Comparison of ENCODE assay signal across 9 cellular contexts in genomic region chr22:42644422-42645340, GRCh38. TPM values are rescaled to one million over a fixed set of nuclear protein-coding genes. Genes with fewer than 3 reads are reported as not detected.
DNase-seq lines count a peak whose midpoint lies in the region; ATAC-seq, FAIRE-seq and TF ChIP-seq lines count a peak whose summit lies in the region.
"Had no signal": no experiment of that assay in that cellular context is flagged by ENCODE, and none has a peak within 500 bp of the region (broad histone marks: within the 10 kb centered on the region; RNA-seq: fewer than 3 reads in every experiment).

No MANE protein-coding gene starts in this region.

- no peaks in the 10 kb centered on the region for H3K9me2 ChIP-seq in Loucy (replicated peaks; ENCODE audit: low read depth, low read length)

- DNase-seq in AG04449 (ENCODE audit: low read depth, low spot score): no peak
- peak; percentile 75 for DNase-seq in endothelial cell of umbilical vein (ENCODE audit: low read depth, low spot score)
- no peak for DNase-seq in neural progenitor cell (ENCODE audit: low spot score)
- no peak for DNase-seq in DMS153 (lab: John Stamatoyannopoulos, UW)
- no peak for DNase-seq in globus pallidus (ENCODE audit: low spot score)
- no peak for DNase-seq in HAP-1 (ENCODE audit: low spot score in 2 of 2)

- FAIRE-seq in endothelial cell of umbilical vein (lab: Jason Lieb, UNC): peak; percentile 95

- H3K4me2 ChIP-seq in Loucy (ENCODE audit: low read depth, low read length, poor library complexity, severe bottlenecking) (peak overlapping the region; percentile 99), endothelial cell of umbilical vein (ENCODE audit: insufficient read depth, low read length) (peak overlapping the region; percentile 55), neural progenitor cell (no peak overlapping the region)

- peaks cover 6% of the 10 kb centered on the region for H3K27me3 Mint-ChIP-seq in neural progenitor cell (ENCODE audit: insufficient read depth, low read depth)

- H3K4me3 ChIP-seq in AG04449 (ENCODE audit: low read depth, low read length): peak overlapping the region; percentile 3
- no peak overlapping the region for H3K4me3 ChIP-seq in Loucy (ENCODE audit: low read length, poor library complexity, severe bottlenecking)
- no peak overlapping the region for H3K4me3 ChIP-seq in endothelial cell of umbilical vein (replicated peaks in 1 of 3; ENCODE audit: insufficient read depth in 1 of 3, low read depth in 1 of 3, low read length in 3 of 3)
- no peak overlapping the region for H3K4me3 ChIP-seq in neural progenitor cell
- H3K4me3 ChIP-seq in HAP-1: no peak overlapping the region

- peak overlapping the region; percentile 25 for H3K27ac ChIP-seq in endothelial cell of umbilical vein (ENCODE audit: insufficient read depth, low read depth, low read length)
- no peak overlapping the region for H3K27ac ChIP-seq in neural progenitor cell

- ATAC-seq in HG02798 (IDR thresholded peaks at IDR 0.05; ENCODE audit: poor library complexity, unreplicated experiment): no peak

- H3K4me1 Mint-ChIP-seq in neural progenitor cell: peaks cover 16% of the 10 kb centered on the region

- no peak for TF ChIP-seq CTCF in AG04449 (IDR thresholded peaks at IDR 0.05; ENCODE audit: insufficient read depth, low read length, missing control alignments)
- TF ChIP-seq CTCF in Loucy (conservative IDR thresholded peaks at IDR 0.05; ENCODE audit: low read length): no peak
- TF ChIP-seq CTCF in endothelial cell of umbilical vein (IDR thresholded peaks at IDR 0.05; ENCODE audit: extremely low read depth in 1 of 2, insufficient read depth in 1 of 2, low read depth in 1 of 2, low read length in 2 of 2): no peak
- no peak for TF ChIP-seq CTCF in neural progenitor cell (IDR thresholded peaks at IDR 0.05)

- H3K4me1 ChIP-seq in Loucy (ENCODE audit: insufficient read depth, low read length, poor library complexity, severe bottlenecking) (peaks cover 46% of the 10 kb centered on the region), endothelial cell of umbilical vein (ENCODE audit: control insufficient read depth, extremely low read depth, insufficient read depth, low read length) (peaks cover 40% of the 10 kb centered on the region), neural progenitor cell (peaks cover 15% of the 10 kb centered on the region), HAP-1 (peaks cover 8% of the 10 kb centered on the region; the same call in 1 of the 2 replicates)

- peak overlapping the region; percentile 60 for H3K27ac Mint-ChIP-seq in neural progenitor cell

- no peaks in the 10 kb centered on the region for H3F3A ChIP-seq in Loucy (ENCODE audit: low read depth)
- H3F3A ChIP-seq in neural progenitor cell (ENCODE audit: low read depth): no peaks in the 10 kb centered on the region

- no peaks in the 10 kb centered on the region for H3K9me3 ChIP-seq in Loucy (ENCODE audit: insufficient read depth, low read depth, low read length)
- H3K9me3 ChIP-seq in endothelial cell of umbilical vein (replicated peaks; ENCODE audit: control insufficient read depth, insufficient read depth, low read length): no peaks in the 10 kb centered on the region
- no peaks in the 10 kb centered on the region for H3K9me3 ChIP-seq in neural progenitor cell (ENCODE audit: low read depth)
- no peaks in the 10 kb centered on the region for H3K9me3 ChIP-seq in HAP-1

- H3K36me3 Mint-ChIP-seq in neural progenitor cell: peaks cover 3% of the 10 kb centered on the region

- H3K79me2 ChIP-seq in Loucy (ENCODE audit: insufficient read depth, low read length) (peaks cover 61% of the 10 kb centered on the region), endothelial cell of umbilical vein (ENCODE audit: control insufficient read depth, insufficient read depth, low read length) (peaks cover 74% of the 10 kb centered on the region), neural progenitor cell (ENCODE audit: low read depth) (peaks cover 85% of the 10 kb centered on the region)

- H4K20me1 ChIP-seq in Loucy (ENCODE audit: insufficient read depth, low read length, poor library complexity, severe bottlenecking) (peaks cover 48% of the 10 kb centered on the region), endothelial cell of umbilical vein (replicated peaks; ENCODE audit: control insufficient read depth, extremely low read depth, insufficient read depth, low read length) (no peaks in the 10 kb centered on the region), neural progenitor cell (ENCODE audit: low read depth) (peaks cover 59% of the 10 kb centered on the region)

- no peak overlapping the region for H2AFZ ChIP-seq in Loucy (ENCODE audit: low read length)
- H2AFZ ChIP-seq in endothelial cell of umbilical vein (ENCODE audit: low read depth, low read length): no peak overlapping the region
- H2AFZ ChIP-seq in neural progenitor cell (replicated peaks): no peak overlapping the region

- POLR2A ChIA-PET in AG04449 (lab: Yijun Ruan, JAX): interaction anchor here (0.9 to 1.6 kb wide), 4 partner anchors 9 to 30 kb away, joined by 3 to 7 read pairs (median 5); partner anchors contain the start of gene POLDIP3
- POLR2A ChIA-PET in endothelial cell of umbilical vein (lab: Charles Lee): interaction anchor here (0.9 kb wide), 1 partner anchor 30 kb away, joined by 3 read pairs; the partner anchor contains the start of gene POLDIP3

- H3K36me3 ChIP-seq in Loucy (ENCODE audit: insufficient read depth, low read length) (no peaks in the 10 kb centered on the region), endothelial cell of umbilical vein (ENCODE audit: control insufficient read depth in 2 of 2, extremely low read depth in 1 of 2, insufficient read depth in 2 of 2, low read length in 2 of 2) (no peaks in the 10 kb centered on the region), neural progenitor cell (no peaks in the 10 kb centered on the region), HAP-1 (replicated peaks) (no peaks in the 10 kb centered on the region; the same call in 1 of the 2 replicates)

- dilution Hi-C loops in endothelial cell of umbilical vein (cut with MboI; ENCODE audit: extremely low pct_ligation_motif_present, low sequenced_read_pairs): no loop called here

- H3K9ac ChIP-seq in Loucy (ENCODE audit: low read depth, low read length, poor library complexity, severe bottlenecking): peak overlapping the region; percentile 54
- no peak overlapping the region for H3K9ac ChIP-seq in endothelial cell of umbilical vein (replicated peaks; ENCODE audit: extremely low read depth, insufficient read depth, low read length)
- no peak overlapping the region for H3K9ac ChIP-seq in neural progenitor cell

- CTCF ChIA-PET in AG04449 (lab: Yijun Ruan, JAX): interaction anchor here (0.6 to 1.6 kb wide), 3 partner anchors 9 to 23 kb away, joined by 4 to 8 read pairs (median 6); no protein-coding TSS in a partner anchor
- CTCF ChIA-PET in endothelial cell of umbilical vein (lab: Charles Lee): interaction anchor here (0.9 to 1.0 kb wide), 2 partner anchors 9 to 23 kb away, joined by 5 to 6 read pairs; no protein-coding TSS in a partner anchor

- H3K27me3 ChIP-seq in Loucy (ENCODE audit: insufficient read depth, low read length, poor library complexity, severe bottlenecking) (no peaks in the 10 kb centered on the region), endothelial cell of umbilical vein (ENCODE audit: control insufficient read depth in 2 of 2, insufficient read depth in 2 of 2, low read length in 2 of 2) (no peaks in the 10 kb centered on the region), neural progenitor cell (no peaks in the 10 kb centered on the region), HAP-1 (ENCODE audit: low read depth) (no peaks in the 10 kb centered on the region)

- H3K9me3 Mint-ChIP-seq in neural progenitor cell: no peaks in the 10 kb centered on the region

- intact Hi-C loops in endothelial cell of umbilical vein (cut with micrococcal nuclease): no loop called here

- in situ Hi-C loops in HAP-1 (cut with MboI; ENCODE audit: low sequenced_read_pairs): no loop called here

- no peaks in the 10 kb centered on the region for H3K9me1 ChIP-seq in endothelial cell of umbilical vein (replicated peaks; ENCODE audit: control insufficient read depth, extremely low read depth, insufficient read depth, low read length)

- BruUV-seq in endothelial cell of umbilical vein (replicated peaks; lab: Mats Ljungman, UMichigan): no TSS peak

- no peak for TF ChIP-seq POLR2A in endothelial cell of umbilical vein (IDR thresholded peaks at IDR 0.05; ENCODE audit: low read depth, low read length)

- peak overlapping the region; percentile 33 for H3K4me3 Mint-ChIP-seq in neural progenitor cell

TF ChIP-seq in endothelial cell of umbilical vein, 7 proteins besides CTCF, POLR2A, EP300 and RAD21 (continues in another document):
- TF ChIP-seq MYC (IDR thresholded peaks at IDR 0.05; ENCODE audit: low read depth, low read length): no peak

RNA-seq across cellular contexts. Expression of gene ATP5MGL, which starts 4.3 kb away (rescaled TPM):
- total RNA-seq in endothelial cell of umbilical vein (1.0 and 1.2 TPM in 2 replicates), neural progenitor cell (ENCODE audit: low replicate concordance) (0.34 TPM in 1 of 2 replicates, not detected in the other)
- 0.11 TPM in 1 of 2 replicates, not detected in the other for polyA plus RNA-seq in endothelial cell of umbilical vein
- not detected in 2 replicates for polyA plus RNA-seq in endothelial cell of umbilical vein (2011; cell fraction: cytosol; rRNA removed)
- polyA plus RNA-seq in endothelial cell of umbilical vein (2011; cell fraction: nucleus; rRNA removed): 0.67 and 0.74 TPM in 2 replicates
- not detected in 2 replicates for polyA plus RNA-seq in endothelial cell of umbilical vein (2012)
- 1.5 and 2.1 TPM in 2 replicates for polyA minus RNA-seq in endothelial cell of umbilical vein
- polyA minus RNA-seq in endothelial cell of umbilical vein (2011; cell fraction: cytosol; rRNA and poly(A)+ RNA removed): not detected
- polyA minus RNA-seq in endothelial cell of umbilical vein (2011; cell fraction: nucleus; rRNA and poly(A)+ RNA removed): 2.2 and 2.6 TPM in 2 replicates
- polyA plus RNA-seq: adipose tissue had no signal

RNA-seq across cellular contexts. Expression of gene CYB5R3, which starts 4.5 kb away (rescaled TPM):
- total RNA-seq in endothelial cell of umbilical vein (217 and 232 TPM in 2 replicates), neural progenitor cell (ENCODE audit: low replicate concordance) (21.6 and 61.5 TPM in 2 replicates)
- 263 and 329 TPM in 2 replicates for polyA plus RNA-seq in endothelial cell of umbilical vein
- 162 and 165 TPM in 2 replicates for polyA plus RNA-seq in endothelial cell of umbilical vein (2011; cell fraction: cytosol; rRNA removed)
- polyA plus RNA-seq in endothelial cell of umbilical vein (2011; cell fraction: nucleus; rRNA removed): 58.9 and 72.2 TPM in 2 replicates
- 182 and 240 TPM in 2 replicates for polyA plus RNA-seq in endothelial cell of umbilical vein (2012)
- polyA minus RNA-seq in endothelial cell of umbilical vein: 143 and 163 TPM in 2 replicates
- 38.1 TPM for polyA minus RNA-seq in endothelial cell of umbilical vein (2011; cell fraction: cytosol; rRNA and poly(A)+ RNA removed)
- polyA minus RNA-seq in endothelial cell of umbilical vein (2011; cell fraction: nucleus; rRNA and poly(A)+ RNA removed): 26.6 and 41.3 TPM in 2 replicates

RNA-seq across cellular contexts. Expression of gene POLDIP3, which starts 30.0 kb away (rescaled TPM):
- total RNA-seq in endothelial cell of umbilical vein: 46.6 and 60.4 TPM in 2 replicates
- 29.3 and 29.5 TPM in 2 replicates for polyA plus RNA-seq in endothelial cell of umbilical vein
- polyA plus RNA-seq in endothelial cell of umbilical vein (2011; cell fraction: cytosol; rRNA removed): 37.7 and 39.0 TPM in 2 replicates
- 57.7 and 64.0 TPM in 2 replicates for polyA plus RNA-seq in endothelial cell of umbilical vein (2011; cell fraction: nucleus; rRNA removed)
- 49.4 and 55.9 TPM in 2 replicates for polyA plus RNA-seq in endothelial cell of umbilical vein (2012)
- 40.7 and 46.2 TPM in 2 replicates for polyA minus RNA-seq in endothelial cell of umbilical vein
- 22.6 TPM for polyA minus RNA-seq in endothelial cell of umbilical vein (2011; cell fraction: cytosol; rRNA and poly(A)+ RNA removed)
- polyA minus RNA-seq in endothelial cell of umbilical vein (2011; cell fraction: nucleus; rRNA and poly(A)+ RNA removed): 25.2 and 28.3 TPM in 2 replicates
- total RNA-seq in neural progenitor cell (ENCODE audit: low replicate concordance): 37.8 and 67.2 TPM in 2 replicates
